Comparison of ENCODE assay signal across 8 cellular contexts in genomic region chr22:24805790-24806662, GRCh38. TPM values are rescaled to one million over a fixed set of nuclear protein-coding genes. Genes with fewer than 3 reads are reported as not detected.
DNase-seq lines count a peak whose midpoint lies in the region; ATAC-seq and TF ChIP-seq lines count a peak whose summit lies in the region.

SGSM1 (plus strand) TSS chr22:24806211; CDS start chr22:24806326, 115 bp downstream.

- WGBS in ovary, 3 donors, result 2 to 5% (median 2%) methylated on average over 31 to 80 of the region's 80 CpGs
- WGBS in testis, 2 donors, result 8 to 13% methylated on average over 18 to 31 of the region's 80 CpGs

- intact Hi-C loops in Right ventricle myocardium superior (cut with DNase I), result no loop called here
- intact Hi-C loops in ovary (cut with DNase I), result no loop called here
- intact Hi-C loops in testis (cut with DNase I; ENCODE audit: low total_unique reads), result no loop called here

- ATAC-seq in activated naive CD4-positive, alpha-beta T cell treated with anti-CD3 and anti-CD28 coated beads, Interleukin-2, amount 50 U/mL, for 72 hours, result peak; percentile 92 to 94
- ATAC-seq in Right ventricle myocardium superior (ENCODE audit: poor library complexity), result peak; percentile 94
- no peak for ATAC-seq in GM18517 (IDR thresholded peaks at IDR 0.05; ENCODE audit: unreplicated experiment)

- H3K27ac Mint-ChIP-seq in activated naive CD4-positive, alpha-beta T cell treated with anti-CD3 and anti-CD28 coated beads, Interleukin-2, amount 50 U/mL, for 72 hours, result no peak within 1 kb of the TSS

- TF ChIP-seq CTCF in GM12875 (IDR thresholded peaks at IDR 0.05; ENCODE audit: borderline replicate concordance, insufficient read depth, low read depth, low read length) (no peak), ovary (IDR thresholded peaks at IDR 0.05) (no peak), testis (IDR thresholded peaks at IDR 0.05) (peak in 1 of 3 experiments; percentile 2)

- no peaks in the 10 kb centered on the region for H3K36me3 Mint-ChIP-seq in activated naive CD4-positive, alpha-beta T cell treated with anti-CD3 and anti-CD28 coated beads, Interleukin-2, amount 50 U/mL, for 72 hours

- H3K4me1 ChIP-seq in ovary (ENCODE audit: insufficient read depth) (peaks cover 2% of the 10 kb centered on the region), testis (peaks cover 14% of the 10 kb centered on the region)

- no peaks in the 10 kb centered on the region for H3K9me3 ChIP-seq in ovary
- H3K9me3 ChIP-seq in testis, result no peaks in the 10 kb centered on the region

- H3K36me3 ChIP-seq in ovary, result no peaks in the 10 kb centered on the region
- H3K36me3 ChIP-seq in testis (ENCODE audit: low read depth, missing control alignments), result no peaks in the 10 kb centered on the region

- TF ChIP-seq POLR2A in ovary (IDR thresholded peaks at IDR 0.05), result peak; percentile 36
- no peak for TF ChIP-seq POLR2A in testis (IDR thresholded peaks at IDR 0.05)

- TF ChIP-seq EP300 in ovary (IDR thresholded peaks at IDR 0.05), result no peak

- H3K9me3 Mint-ChIP-seq in activated naive CD4-positive, alpha-beta T cell treated with anti-CD3 and anti-CD28 coated beads, Interleukin-2, amount 50 U/mL, for 72 hours, result no peaks in the 10 kb centered on the region

- no peaks in the 10 kb centered on the region for H3K27me3 ChIP-seq in ovary
- no peaks in the 10 kb centered on the region for H3K27me3 ChIP-seq in testis

- H3K4me3 ChIP-seq in GM12875 (ENCODE audit: low read depth, low read length), result peak within 1 kb of the TSS; percentile 36
- peak within 1 kb of the TSS; percentile 58 for H3K4me3 ChIP-seq in ovary
- H3K4me3 ChIP-seq in testis, result peak within 1 kb of the TSS; percentile 49 to 64

- DNase-seq in KG1 (lab: John Stamatoyannopoulos, UW), result peak; percentile 25
- DNase-seq in SKM-1 (lab: John Stamatoyannopoulos, UW; ENCODE audit: unreplicated experiment), result peak; percentile 71
- peak; percentile 76 to 81 for DNase-seq in activated naive CD4-positive, alpha-beta T cell treated with anti-CD3 and anti-CD28 coated beads, Interleukin-2, amount 50 U/mL, for 72 hours (ENCODE audit: low spot score in 2 of 2)
- peak; percentile 89 for DNase-seq in Right ventricle myocardium superior
- DNase-seq in ovary, result peak; percentile 69 to 82 (median 78)
- DNase-seq in testis, result peak; percentile 86

- peak within 1 kb of the TSS; percentile 73 to 87 for H3K27ac ChIP-seq in ovary
- H3K27ac ChIP-seq in testis, result peak within 1 kb of the TSS; percentile 67 to 75

RNA-seq across cellular contexts. Expression of gene SGSM1, which starts in this region (rescaled TPM):
- total RNA-seq in activated naive CD4-positive, alpha-beta T cell treated with anti-CD3 and anti-CD28 coated beads, Interleukin-2, amount 50 U/mL, for 72 hours, result under 1 TPM; 0.19 to 0.20 TPM
- 9.2 TPM for total RNA-seq in Right ventricle myocardium superior
- total RNA-seq in ovary, result 1 to 10 TPM; 1.2 to 4.4 (median 2.6) TPM
- polyA plus RNA-seq in ovary, result 1 to 10 TPM in 1 of 2 donors, under 1 TPM in 1; 0.91 to 1.6 TPM
- total RNA-seq in testis, result 1 to 10 TPM; 7.9 to 8.4 TPM
- 5.1 TPM for polyA plus RNA-seq in testis (ENCODE audit: insufficient read depth, low read depth, low replicate concordance)

Comparison
In these comparisons a context has a peak if more than half of its experiments do, and no peak if none do; other contexts are left out.
1. Peak in DNase-seq and ATAC-seq in activated naive CD4-positive, alpha-beta T cell treated with anti-CD3 and anti-CD28 coated beads, Interleukin-2, amount 50 U/mL, for 72 hours; RNA of the gene not detected or under 1 TPM.
2. DNase-seq: peak in every context shown above with its lines; median percentile 89 in Right ventricle myocardium superior; 86 in testis; 78 in activated naive CD4-positive, alpha-beta T cell treated with anti-CD3 and anti-CD28 coated beads, Interleukin-2, amount 50 U/mL, for 72 hours; 78 in ovary; 71 in SKM-1; 25 in KG1.